1 cellular context compared by ENCODE assay signal in the genomic region with DNA sequence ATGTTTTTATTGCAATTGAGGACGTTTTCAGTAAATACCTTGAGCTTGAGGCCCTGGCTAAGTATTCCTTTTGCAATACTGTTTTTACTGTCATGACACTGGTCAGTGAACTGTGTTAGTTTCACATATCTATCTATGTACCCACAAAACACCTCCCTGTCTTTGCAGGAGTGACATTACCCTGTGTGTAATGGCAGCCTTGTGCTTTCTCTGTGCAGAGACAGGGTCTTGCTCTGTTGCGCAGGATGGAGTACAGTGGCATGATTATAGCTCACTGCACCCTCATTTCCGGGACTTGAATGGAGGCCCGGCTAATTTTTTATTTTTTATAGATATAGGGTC.
TF ChIP-seq lines count a peak whose summit lies in the region.

No MANE protein-coding gene starts in this region.

TF ChIP-seq in GM12878, 131 proteins besides CTCF, POLR2A, EP300 and RAD21:
- TF ChIP-seq SIN3A (IDR thresholded peaks at IDR 0.05; ENCODE audit: low read depth, low read length): no peak
- TF ChIP-seq SREBF2 (IDR thresholded peaks at IDR 0.05; ENCODE audit: low read length): no peak
- TF ChIP-seq YY1 (IDR thresholded peaks at IDR 0.05; ENCODE audit: low read depth, low read length): 0 out of 2 replicates have a peak, but pooled peaks have one; percentile 24
- TF ChIP-seq, protein P1, sequence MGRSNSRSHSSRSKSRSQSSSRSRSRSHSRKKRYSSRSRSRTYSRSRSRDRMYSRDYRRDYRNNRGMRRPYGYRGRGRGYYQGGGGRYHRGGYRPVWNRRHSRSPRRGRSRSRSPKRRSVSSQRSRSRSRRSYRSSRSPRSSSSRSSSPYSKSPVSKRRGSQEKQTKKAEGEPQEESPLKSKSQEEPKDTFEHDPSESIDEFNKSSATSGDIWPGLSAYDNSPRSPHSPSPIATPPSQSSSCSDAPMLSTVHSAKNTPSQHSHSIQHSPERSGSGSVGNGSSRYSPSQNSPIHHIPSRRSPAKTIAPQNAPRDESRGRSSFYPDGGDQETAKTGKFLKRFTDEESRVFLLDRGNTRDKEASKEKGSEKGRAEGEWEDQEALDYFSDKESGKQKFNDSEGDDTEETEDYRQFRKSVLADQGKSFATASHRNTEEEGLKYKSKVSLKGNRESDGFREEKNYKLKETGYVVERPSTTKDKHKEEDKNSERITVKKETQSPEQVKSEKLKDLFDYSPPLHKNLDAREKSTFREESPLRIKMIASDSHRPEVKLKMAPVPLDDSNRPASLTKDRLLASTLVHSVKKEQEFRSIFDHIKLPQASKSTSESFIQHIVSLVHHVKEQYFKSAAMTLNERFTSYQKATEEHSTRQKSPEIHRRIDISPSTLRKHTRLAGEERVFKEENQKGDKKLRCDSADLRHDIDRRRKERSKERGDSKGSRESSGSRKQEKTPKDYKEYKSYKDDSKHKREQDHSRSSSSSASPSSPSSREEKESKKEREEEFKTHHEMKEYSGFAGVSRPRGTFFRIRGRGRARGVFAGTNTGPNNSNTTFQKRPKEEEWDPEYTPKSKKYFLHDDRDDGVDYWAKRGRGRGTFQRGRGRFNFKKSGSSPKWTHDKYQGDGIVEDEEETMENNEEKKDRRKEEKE (IDR thresholded peaks at IDR 0.05): no peak
- no peak for TF ChIP-seq IKZF2 (IDR thresholded peaks at IDR 0.05)
- TF ChIP-seq ZNF384 (IDR thresholded peaks at IDR 0.05; ENCODE audit: borderline replicate concordance, low read depth, low read length): no peak
- TF ChIP-seq CBX5 (IDR thresholded peaks at IDR 0.05; ENCODE audit: low read depth): no peak
- TF ChIP-seq TCF7 (IDR thresholded peaks at IDR 0.05; ENCODE audit: borderline replicate concordance): no peak
- peak; percentile 38; the same call in 1 of the 2 replicates for TF ChIP-seq POLR2AphosphoS5 (IDR thresholded peaks at IDR 0.05; ENCODE audit: low read length)
- no peak for TF ChIP-seq BACH1 (IDR thresholded peaks at IDR 0.05; ENCODE audit: borderline replicate concordance)
- no peak for TF ChIP-seq MTA3 (IDR thresholded peaks at IDR 0.05; ENCODE audit: borderline replicate concordance, low read length)
- TF ChIP-seq POLR2AphosphoS2 (IDR thresholded peaks at IDR 0.05; ENCODE audit: low read depth, low read length): no peak
- TF ChIP-seq ZNF274 (IDR thresholded peaks at IDR 0.05; ENCODE audit: insufficient read depth, insufficient read length): no peak
